Comparison of ENCODE assay signal across 2 cellular contexts in the genomic region with DNA sequence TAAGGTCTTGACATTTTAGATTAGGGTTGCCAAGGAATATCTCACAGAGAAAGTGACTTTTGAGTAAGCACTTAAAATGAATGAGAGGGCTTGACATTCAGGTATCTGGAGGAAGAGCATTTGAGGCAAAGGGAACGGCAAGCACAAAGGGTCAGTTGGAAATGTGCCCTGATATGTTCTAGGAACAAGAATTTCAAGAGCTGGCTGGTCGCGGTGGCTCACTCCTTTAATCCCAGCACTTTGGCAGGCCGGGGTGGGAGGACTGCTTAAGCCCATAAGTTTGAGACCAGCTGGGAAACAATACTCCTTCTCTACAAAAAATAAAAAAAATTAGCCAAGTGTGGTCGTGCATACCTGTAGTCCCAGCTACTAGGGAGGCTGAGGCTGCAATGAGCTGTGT.
A peak's percentile ranks its signal among the peaks of the same experiment; 100 is the strongest.
TF ChIP-seq lines count a peak whose summit lies in the region.

No MANE protein-coding gene starts in this region.

TF ChIP-seq in K562, 482 proteins besides CTCF, POLR2A, EP300 and RAD21 (continues in another document):
- TF ChIP-seq NONO (IDR thresholded peaks at IDR 0.05; ENCODE audit: low read depth in 2 of 2, low read length in 1 of 2) = no peak
- no peak for TF ChIP-seq SPI1 (IDR thresholded peaks at IDR 0.05; ENCODE audit: borderline replicate concordance, low read depth, low read length)
- no peak for TF ChIP-seq ZNF79 (CRISPR knock-in tag; IDR thresholded peaks at IDR 0.05; ENCODE audit: low read depth)
- no peak for TF ChIP-seq PHTF2 (CRISPR knock-in tag; IDR thresholded peaks at IDR 0.05)
- no peak for TF ChIP-seq TAF7 (tag; IDR thresholded peaks at IDR 0.05)
- TF ChIP-seq HMG20A (CRISPR knock-in tag; conservative IDR thresholded peaks at IDR 0.05) = no peak
- TF ChIP-seq CHAMP1 (IDR thresholded peaks at IDR 0.05) = 0 out of 2 replicates have a peak, but pooled peaks have one; percentile 30
- no peak for TF ChIP-seq ZFP30 (CRISPR knock-in tag; IDR thresholded peaks at IDR 0.05; ENCODE audit: borderline replicate concordance)
- peak; percentile 84 for TF ChIP-seq ZNF407 (IDR thresholded peaks at IDR 0.05; ENCODE audit: low read depth)
- TF ChIP-seq ZNF449 (CRISPR knock-in tag; IDR thresholded peaks at IDR 0.05) = no peak

TF ChIP-seq in liver, 16 proteins besides CTCF, POLR2A, EP300 and RAD21:
- TF ChIP-seq, protein P1, sequence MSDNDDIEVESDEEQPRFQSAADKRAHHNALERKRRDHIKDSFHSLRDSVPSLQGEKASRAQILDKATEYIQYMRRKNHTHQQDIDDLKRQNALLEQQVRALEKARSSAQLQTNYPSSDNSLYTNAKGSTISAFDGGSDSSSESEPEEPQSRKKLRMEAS (IDR thresholded peaks at IDR 0.05) = no peak
- TF ChIP-seq RXRA (IDR thresholded peaks at IDR 0.05) (peak; percentile 18 to 46), HNF4A (conservative IDR thresholded peaks at IDR 0.05) (peak; percentile 29 to 35), GABPA (IDR thresholded peaks at IDR 0.05 in 1 of 2, conservative IDR thresholded peaks at IDR 0.05 in 1 of 2) (no peak), EGR1 (IDR thresholded peaks at IDR 0.05; ENCODE audit: low read depth in 2 of 2) (no peak), FOXA2 (IDR thresholded peaks at IDR 0.05) (no peak), NR2F2 (IDR thresholded peaks at IDR 0.05) (peak; percentile 40)
